8 cellular contexts compared by ENCODE assay signal in the genomic region with DNA sequence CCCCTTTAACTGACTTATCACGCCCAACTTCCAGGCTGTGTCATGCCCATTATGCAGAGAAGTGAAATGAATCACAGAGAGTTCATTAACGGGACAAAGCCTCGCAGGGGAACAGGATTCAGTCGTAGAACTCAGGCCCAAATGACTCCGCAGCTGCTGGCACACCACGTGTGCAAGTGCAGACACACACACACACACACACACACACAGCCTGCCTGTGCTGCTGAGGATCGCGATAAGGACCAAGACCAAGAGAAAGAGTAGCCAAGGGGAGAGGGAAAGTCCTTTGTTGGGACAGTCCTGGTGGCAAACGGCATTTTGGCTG.
DNase-seq lines count a peak whose midpoint lies in the region; ATAC-seq and TF ChIP-seq lines count a peak whose summit lies in the region.

No MANE protein-coding gene starts in this region.

- H3K36me3 ChIP-seq in prostate gland: no peaks in the 10 kb centered on the region
- no peaks in the 10 kb centered on the region for H3K36me3 ChIP-seq in WERI-Rb-1

- intact Hi-C loops in prostate gland (cut with DNase I): no loop called here

- H3K4me3 ChIP-seq in fibroblast of pulmonary artery (replicated peaks; ENCODE audit: low read depth, low read length) (no peak overlapping the region), prostate gland (no peak overlapping the region), WERI-Rb-1 (ENCODE audit: low read depth, low read length) (no peak overlapping the region)

- 10% methylated on average over 9 of the region's 9 CpGs for WGBS in prostate gland

- peak; percentile 71 for ATAC-seq in GM21717 (IDR thresholded peaks at IDR 0.05; ENCODE audit: unreplicated experiment)
- ATAC-seq in HG03457 (IDR thresholded peaks at IDR 0.05; ENCODE audit: unreplicated experiment): no peak

- TF ChIP-seq CTCF in fibroblast of pulmonary artery (IDR thresholded peaks at IDR 0.05; ENCODE audit: low read length, missing control alignments) (no peak), prostate gland (IDR thresholded peaks at IDR 0.05) (no peak), WERI-Rb-1 (IDR thresholded peaks at IDR 0.05; ENCODE audit: low read depth, low read length) (no peak)

- TF ChIP-seq POLR2A in prostate gland (IDR thresholded peaks at IDR 0.05): peak; percentile 44

- H3K27me3 ChIP-seq in prostate gland (replicated peaks; ENCODE audit: insufficient read depth) (no peaks in the 10 kb centered on the region), WERI-Rb-1 (ENCODE audit: insufficient read depth, low read depth, severe bottlenecking) (no peaks in the 10 kb centered on the region)

- DNase-seq in ELR (ENCODE audit: low read depth) (peak; percentile 96), LoVo (ENCODE audit: low spot score) (peak; percentile 19), fibroblast of pulmonary artery (ENCODE audit: low read depth) (peak; percentile 85), prostate gland (ENCODE audit: low spot score) (no peak), WERI-Rb-1 (no peak)
- DNase-seq in activated CD8-positive, alpha-beta memory T cell treated with anti-CD3 and anti-CD28 coated beads, Interleukin-2, amount 50 U/mL, for 4 hours: peak; percentile 33

- H3K9me3 ChIP-seq in prostate gland (no peaks in the 10 kb centered on the region), WERI-Rb-1 (ENCODE audit: severe bottlenecking) (peaks cover 3% of the 10 kb centered on the region)

- H3K27ac ChIP-seq in prostate gland (no peak overlapping the region), WERI-Rb-1 (no peak overlapping the region)

- H3K4me1 ChIP-seq in prostate gland (replicated peaks): peaks cover 6% of the 10 kb centered on the region

Comparison
In these comparisons a context has a peak if more than half of its experiments do, and no peak if none do; other contexts are left out.
1. DNase-seq: peak in ELR (single experiment), LoVo (single experiment), activated CD8-positive, alpha-beta memory T cell treated with anti-CD3 and anti-CD28 coated beads, Interleukin-2, amount 50 U/mL, for 4 hours (single experiment) and fibroblast of pulmonary artery (single experiment); none in prostate gland (single experiment) and WERI-Rb-1 (single experiment).